Comparison of ENCODE assay signal across 14 cellular contexts in the genomic region with DNA sequence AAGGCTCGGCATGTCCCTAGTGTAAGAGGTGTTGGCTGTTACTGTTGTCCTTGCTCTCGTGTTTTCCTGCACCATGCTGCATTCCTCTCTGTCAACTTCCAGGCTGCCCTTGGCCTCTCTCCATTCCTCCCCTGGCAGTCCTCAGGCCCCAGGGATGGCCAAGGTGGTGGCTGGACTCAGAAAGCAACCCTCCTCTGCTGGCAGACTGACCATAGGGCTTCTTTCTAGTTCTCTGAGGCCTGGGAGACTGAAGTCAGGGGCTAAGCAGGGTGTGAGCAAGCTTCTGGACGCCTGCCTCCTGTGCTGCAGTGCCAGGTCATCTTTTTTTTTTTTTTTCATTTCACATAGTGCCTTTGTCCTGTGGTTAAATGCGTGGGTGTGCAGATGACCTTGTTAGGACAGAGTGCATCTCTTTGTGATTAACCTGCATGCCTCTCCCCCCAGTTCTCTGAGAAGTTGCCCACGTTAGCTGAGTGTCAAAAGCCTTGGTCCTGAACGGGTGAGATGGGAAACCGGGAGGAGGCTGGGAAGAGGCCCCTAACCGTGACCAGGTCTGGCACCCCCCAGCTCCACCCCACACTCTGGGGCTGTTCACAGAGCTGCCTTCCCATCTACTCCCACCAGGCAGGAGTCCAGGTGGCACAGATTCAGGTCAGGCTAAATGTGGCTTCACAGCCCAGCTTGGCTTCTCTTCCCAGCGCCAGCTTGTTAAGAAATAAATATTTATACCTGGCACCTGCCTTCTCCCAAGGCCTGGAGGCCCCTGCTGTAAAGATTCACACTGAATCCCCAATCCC.
DNase-seq lines count a peak whose midpoint lies in the region; ATAC-seq and TF ChIP-seq lines count a peak whose summit lies in the region.
"Had no signal": no experiment of that assay in that cellular context is flagged by ENCODE, and none has a peak within 500 bp of the region (broad histone marks: within the 10 kb centered on the region; RNA-seq: fewer than 3 reads in every experiment).

No MANE protein-coding gene starts in this region.

- TF ChIP-seq CTCF in HEK293 (tag by site-specific recombination; IDR thresholded peaks at IDR 0.05) (no peak), gastrocnemius medialis (IDR thresholded peaks at IDR 0.05 in 4 of 5, conservative IDR thresholded peaks at IDR 0.05 in 1 of 5) (no peak)

- CTCF ChIA-PET in HEK293 (lab: Yijun Ruan, JAX) = interaction anchor here (0.7 to 1.8 kb wide), 4 partner anchors 11 to 116 kb away, joined by 3 to 4 read pairs (median 3); no protein-coding TSS in a partner anchor

- H3K9me3 ChIP-seq in HEK293 (ENCODE audit: control insufficient read depth, insufficient read depth, low read depth, low read length) (no peaks in the 10 kb centered on the region), gastrocnemius medialis (no peaks in the 10 kb centered on the region)
- H3K9me3 ChIP-seq: BLaER1 had no signal

- DNase-seq in RKO (ENCODE audit: low spot score) (peak; percentile 24), glomerular visceral epithelial cell (ENCODE audit: extremely low spot score) (peak; percentile 16), gastrocnemius medialis (no peak), superior temporal gyrus (ENCODE audit: extremely low spot score) (no peak), H4 (ENCODE audit: low spot score) (no peak)
- DNase-seq: activated naive CD4-positive, alpha-beta T cell treated with anti-CD3 and anti-CD28 coated beads, Interleukin-2, amount 10 ng/mL, durations not matched to agents 7 days and 5 days; effector CD8-positive, alpha-beta T cell; NCI-H2029; nephron progenitor cell; stimulated activated CD4-positive, alpha-beta T cell treated with anti-CD3 and anti-CD28 coated beads, Interleukin-1b, Interleukin-23, amount 100 ng/mL, for 48 hours had no signal

- H3K4me3 ChIP-seq in HEK293 (ENCODE audit: low read depth, low read length) (no peak overlapping the region), gastrocnemius medialis (no peak overlapping the region)
- H3K4me3 ChIP-seq: BLaER1 had no signal

- ATAC-seq in gastrocnemius medialis = peak; percentile 30 to 45
- ATAC-seq in GM18861 (IDR thresholded peaks at IDR 0.05; ENCODE audit: unreplicated experiment) = no peak

- peaks cover 0 to 2% (median 0%) of the 10 kb centered on the region in 3 donors for H3K27me3 ChIP-seq in gastrocnemius medialis
- H3K27me3 ChIP-seq: BLaER1 had no signal

- POLR2A ChIA-PET in HEK293 (lab: Yijun Ruan, JAX) = no interaction called here

- H3K36me3 ChIP-seq in HEK293 (ENCODE audit: control insufficient read depth in 2 of 2, insufficient read depth in 1 of 2, low read length in 2 of 2) (no peaks in the 10 kb centered on the region), gastrocnemius medialis (no peaks in the 10 kb centered on the region)
- H3K36me3 ChIP-seq: BLaER1 had no signal

- H3K27ac ChIP-seq in HEK293 (ENCODE audit: extremely low read depth, low read depth, low read length) (no peak overlapping the region), gastrocnemius medialis (no peak overlapping the region)
- H3K27ac ChIP-seq: BLaER1, RWPE1 had no signal

- intact Hi-C loops in gastrocnemius medialis (cut with DNase I; ENCODE audit: low total_unique reads) = no loop called here

- H3K4me1 ChIP-seq in HEK293 (ENCODE audit: control insufficient read depth, insufficient read depth, low read length) (no peaks in the 10 kb centered on the region), gastrocnemius medialis (peaks cover 0 to 2% of the 10 kb centered on the region in 2 donors)

- no peak for TF ChIP-seq POLR2A in gastrocnemius medialis (IDR thresholded peaks at IDR 0.05)

- in situ Hi-C loops in gastrocnemius medialis (cut with MboI; ENCODE audit: low sequenced_read_pairs in 4 of 4) = no loop called here

TF ChIP-seq in HEK293, 187 proteins besides CTCF, POLR2A, EP300 and RAD21:
- TF ChIP-seq EGR2 (tag by site-specific recombination; IDR thresholded peaks at IDR 0.05; ENCODE audit: low read depth) = 0 out of 2 replicates have a peak, but pooled peaks have one; percentile 9
- TF ChIP-seq ZNF416 (tag by site-specific recombination; IDR thresholded peaks at IDR 0.05) = no peak

Comparison
In these comparisons a context has a peak if more than half of its experiments do, and no peak if none do; other contexts are left out.
1. DNase-seq: peak in RKO (single experiment) and glomerular visceral epithelial cell (single experiment); none in gastrocnemius medialis (0 of 2), superior temporal gyrus (single experiment) and H4 (single experiment).